ENCODE assay signal across 34 cellular contexts in genomic region chr11:115886111-115886733, GRCh38.
DNase-seq lines count a peak whose midpoint lies in the region; ATAC-seq and TF ChIP-seq lines count a peak whose summit lies in the region.
"Had no signal": no experiment of that assay in that cellular context is flagged by ENCODE, and none has a peak within 500 bp of the region (broad histone marks: within the 10 kb centered on the region; RNA-seq: fewer than 3 reads in every experiment).

No MANE protein-coding gene starts in this region.

- POLR2A ChIA-PET in Caco-2 (lab: Charles Lee) = no interaction called here
- POLR2A ChIA-PET in CD4-positive, alpha-beta T cell (lab: Charles Lee) = no interaction called here

- H3K4me2 ChIP-seq in neural progenitor cell = peak overlapping the region; percentile 66

- no peak overlapping the region for H2AFZ ChIP-seq in neural progenitor cell (replicated peaks)

- H3K4me3 ChIP-seq in WERI-Rb-1 (ENCODE audit: low read depth, low read length) (no peak overlapping the region), neural progenitor cell (no peak overlapping the region), Caco-2 (ENCODE audit: low read depth, low read length) (no peak overlapping the region), uterus (no peak overlapping the region)
- H3K4me3 ChIP-seq: psoas muscle, sigmoid colon, stomach had no signal

- H3K4me3 Mint-ChIP-seq in neural progenitor cell (no peak overlapping the region), Caco-2 (ENCODE audit: unreplicated experiment) (no peak overlapping the region)
- no peak overlapping the region for H3K4me3 Mint-ChIP-seq in CD4-positive, alpha-beta T cell
- H3K4me3 Mint-ChIP-seq: activated CD4-positive, alpha-beta T cell treated with anti-CD3 and anti-CD28 coated beads for 36 hours; activated CD8-positive, alpha-beta T cell treated with anti-CD3 and anti-CD28 coated beads for 36 hours; activated T-helper 1 cell treated with anti-CD3 and anti-CD28 coated beads, Interleukin-12 subunit alpha, Interleukin-12 subunit beta, Interleukin-2, Interleukin-4 antibody, amounts not matched to agents 30 ng/mL and 10 ng/mL and 1 ng/mL, durations not matched to agents 14 hours and 24 hours and 36 hours; brain; CD4-positive, CD25-positive, alpha-beta regulatory T cell; naive B cell had no signal

- TF ChIP-seq POLR2A in uterus (IDR thresholded peaks at IDR 0.05) = no peak

- BruUV-seq in Caco-2 (replicated peaks; lab: Mats Ljungman, UMichigan) = no TSS peak

- intact Hi-C loops in Caco-2 (cut with micrococcal nuclease; ENCODE audit: unreplicated experiment) = no loop called here
- intact Hi-C loops in CD4-positive, alpha-beta T cell (cut with DNase I, micrococcal nuclease) = no loop called here
- intact Hi-C loops in uterus (cut with DNase I; ENCODE audit: low total_unique reads) = no loop called here

- CTCF ChIA-PET in Caco-2 (lab: Charles Lee) = no interaction called here
- CTCF ChIA-PET in CD4-positive, alpha-beta T cell (lab: Charles Lee) = no interaction called here

- H3K36me3 Mint-ChIP-seq in neural progenitor cell = no peaks in the 10 kb centered on the region
- H3K36me3 Mint-ChIP-seq in Caco-2 (ENCODE audit: insufficient read depth, unreplicated experiment) = no peaks in the 10 kb centered on the region
- H3K36me3 Mint-ChIP-seq in CD4-positive, alpha-beta T cell (ENCODE audit: low read depth) = no peaks in the 10 kb centered on the region
- H3K36me3 Mint-ChIP-seq: brain; CD4-positive, CD25-positive, alpha-beta regulatory T cell; naive B cell had no signal

- peaks cover 10% of the 10 kb centered on the region for H3K9me3 Mint-ChIP-seq in neural progenitor cell
- H3K9me3 Mint-ChIP-seq in Caco-2 (ENCODE audit: unreplicated experiment) = no peaks in the 10 kb centered on the region
- H3K9me3 Mint-ChIP-seq in CD4-positive, alpha-beta T cell = peaks cover 5% of the 10 kb centered on the region
- H3K9me3 Mint-ChIP-seq: activated CD8-positive, alpha-beta T cell treated with anti-CD3 and anti-CD28 coated beads for 36 hours had no signal

- H3K9me3 ChIP-seq in WERI-Rb-1 (ENCODE audit: severe bottlenecking) (peaks cover 4% of the 10 kb centered on the region), neural progenitor cell (ENCODE audit: low read depth) (no peaks in the 10 kb centered on the region), Caco-2 (no peaks in the 10 kb centered on the region; the same call in 1 of the 2 replicates), uterus (no peaks in the 10 kb centered on the region)
- H3K9me3 ChIP-seq in CD4-positive, alpha-beta T cell (ENCODE audit: control insufficient read depth, low read length) = no peaks in the 10 kb centered on the region

- H3K36me3 ChIP-seq in WERI-Rb-1 = no peaks in the 10 kb centered on the region
- H3K36me3 ChIP-seq in neural progenitor cell = no peaks in the 10 kb centered on the region
- H3K36me3 ChIP-seq in Caco-2 (ENCODE audit: control insufficient read depth, insufficient read depth, low read length) = no peaks in the 10 kb centered on the region
- H3K36me3 ChIP-seq in uterus = no peaks in the 10 kb centered on the region
- H3K36me3 ChIP-seq: sigmoid colon, stomach had no signal

- H3K4me1 ChIP-seq in neural progenitor cell (peaks cover 39% of the 10 kb centered on the region), Caco-2 (no peaks in the 10 kb centered on the region), uterus (no peaks in the 10 kb centered on the region)
- H3K4me1 ChIP-seq: psoas muscle, sigmoid colon, stomach had no signal

- H4K20me1 ChIP-seq in neural progenitor cell (ENCODE audit: low read depth) = peaks cover 5% of the 10 kb centered on the region

- peaks cover 28% of the 10 kb centered on the region for H3F3A ChIP-seq in neural progenitor cell (ENCODE audit: low read depth)

- H3K27me3 ChIP-seq in WERI-Rb-1 (ENCODE audit: insufficient read depth, low read depth, severe bottlenecking) (no peaks in the 10 kb centered on the region), neural progenitor cell (no peaks in the 10 kb centered on the region), Caco-2 (replicated peaks; ENCODE audit: control insufficient read depth, insufficient read depth, low read length) (peaks cover 5% of the 10 kb centered on the region; the same call in 1 of the 2 replicates), uterus (no peaks in the 10 kb centered on the region)
- H3K27me3 ChIP-seq in CD4-positive, alpha-beta T cell (ENCODE audit: control insufficient read depth, insufficient read depth, low read length) = no peaks in the 10 kb centered on the region
- H3K27me3 ChIP-seq: sigmoid colon, stomach had no signal

- no peaks in the 10 kb centered on the region for H3K79me2 ChIP-seq in neural progenitor cell (ENCODE audit: low read depth)

- H3K27ac ChIP-seq in WERI-Rb-1 (no peak overlapping the region), neural progenitor cell (peak overlapping the region; percentile 68), uterus (no peak overlapping the region)
- H3K27ac ChIP-seq in CD4-positive, alpha-beta T cell (ENCODE audit: low read depth, low read length) = no peak overlapping the region
- H3K27ac ChIP-seq: psoas muscle, sigmoid colon, stomach had no signal

- H3K4me1 Mint-ChIP-seq in neural progenitor cell (peaks cover 37% of the 10 kb centered on the region), Caco-2 (ENCODE audit: low read depth, unreplicated experiment) (no peaks in the 10 kb centered on the region)
- H3K4me1 Mint-ChIP-seq in CD4-positive, alpha-beta T cell (ENCODE audit: low read depth) = no peaks in the 10 kb centered on the region
- H3K4me1 Mint-ChIP-seq: activated CD4-positive, alpha-beta T cell treated with anti-CD3 and anti-CD28 coated beads for 36 hours; naive B cell had no signal

- peak overlapping the region; percentile 42 for H3K27ac Mint-ChIP-seq in neural progenitor cell
- H3K27ac Mint-ChIP-seq in Caco-2 (ENCODE audit: unreplicated experiment) = no peak overlapping the region
- no peak overlapping the region for H3K27ac Mint-ChIP-seq in CD4-positive, alpha-beta T cell
- H3K27ac Mint-ChIP-seq: activated CD4-positive, alpha-beta T cell treated with anti-CD3 and anti-CD28 coated beads for 36 hours; activated CD8-positive, alpha-beta T cell treated with anti-CD3 and anti-CD28 coated beads for 36 hours; activated T-helper 1 cell treated with anti-CD3 and anti-CD28 coated beads, Interleukin-12 subunit alpha, Interleukin-12 subunit beta, Interleukin-2, Interleukin-4 antibody, amounts not matched to agents 30 ng/mL and 10 ng/mL and 1 ng/mL, durations not matched to agents 14 hours and 24 hours and 36 hours; CD4-positive, CD25-positive, alpha-beta regulatory T cell; naive B cell had no signal

- no peak for ATAC-seq in CD4-positive, alpha-beta T cell (ENCODE audit: poor library complexity)
- ATAC-seq: activated CD4-positive, alpha-beta T cell treated with anti-CD3 and anti-CD28 coated beads for 36 hours; activated CD8-positive, alpha-beta T cell treated with anti-CD3 and anti-CD28 coated beads for 36 hours; esophagus mucosa; HCT116; Panc1; psoas muscle had no signal

- peak; percentile 21 for DNase-seq in NCI-H2171 treated with DMSO at 0.1 percent for 48 hours (lab: John Stamatoyannopoulos, UW)
- no peak for DNase-seq in NCI-H2171 (lab: John Stamatoyannopoulos, UW)
- peak; percentile 30 for DNase-seq in NCI-H128 (lab: John Stamatoyannopoulos, UW; ENCODE audit: unreplicated experiment)
- DNase-seq in WERI-Rb-1 = peak; percentile 42
- DNase-seq in neural progenitor cell (ENCODE audit: low spot score) = no peak
- DNase-seq in Caco-2 = no peak
- DNase-seq in CD4-positive, alpha-beta T cell = no peak
- DNase-seq in uterus = no peak
- DNase-seq: activated CD4-positive, alpha-beta T cell treated with anti-CD3 and anti-CD28 coated beads for 36 hours; activated CD8-positive, alpha-beta memory T cell treated with anti-CD3 and anti-CD28 coated beads, Interleukin-2, amount 50 U/mL, for 48 hours; activated CD8-positive, alpha-beta T cell treated with anti-CD3 and anti-CD28 coated beads for 36 hours; activated naive CD4-positive, alpha-beta T cell treated with Interleukin-2 at 50 U/mL for 16 hours; AML-193; CD4-positive, CD25-positive, alpha-beta regulatory T cell; dermis blood vessel endothelial cell; foreskin fibroblast; Karpas-422; kidney; midbrain; naive B cell; NCI-H1930; NCI-H526; occipital lobe; psoas muscle; SHP77; sigmoid colon; stimulated activated CD4-positive, alpha-beta T cell treated with anti-CD3 and anti-CD28 coated beads, Interleukin-12 subunit alpha, Interleukin-12 subunit beta, amount 100 ng/mL, for 4 hours; stimulated activated CD4-positive, alpha-beta T cell treated with anti-CD3 and anti-CD28 coated beads, Interleukin-2, amount 100 ng/mL, for 48 hours; stomach had no signal

- H3K9ac ChIP-seq in neural progenitor cell = no peak overlapping the region

- TF ChIP-seq CTCF in WERI-Rb-1 (IDR thresholded peaks at IDR 0.05; ENCODE audit: low read depth, low read length) (peak; percentile 23; the same call in 1 of the 2 replicates), neural progenitor cell (IDR thresholded peaks at IDR 0.05) (no peak), Caco-2 (IDR thresholded peaks at IDR 0.05; ENCODE audit: insufficient read depth in 1 of 2, low read depth in 1 of 2, low read length in 1 of 2, severe bottlenecking in 1 of 2, unreplicated experiment in 1 of 2) (no peak), uterus (IDR thresholded peaks at IDR 0.05) (no peak)
- no peak for TF ChIP-seq CTCF in CD4-positive, alpha-beta T cell (IDR thresholded peaks at IDR 0.05)

- H3K27me3 Mint-ChIP-seq in neural progenitor cell (ENCODE audit: insufficient read depth, low read depth) = peaks cover 6% of the 10 kb centered on the region
- peaks cover 34% of the 10 kb centered on the region for H3K27me3 Mint-ChIP-seq in Caco-2 (ENCODE audit: insufficient read depth, unreplicated experiment)
- H3K27me3 Mint-ChIP-seq in CD4-positive, alpha-beta T cell = peaks cover 5% of the 10 kb centered on the region
- H3K27me3 Mint-ChIP-seq: activated CD8-positive, alpha-beta T cell treated with anti-CD3 and anti-CD28 coated beads for 36 hours had no signal

Comparison
In these comparisons a context has a peak if more than half of its experiments do, and no peak if none do; other contexts are left out.
1. DNase-seq: peak in NCI-H2171 treated with DMSO at 0.1 percent for 48 hours (single experiment), NCI-H128 (single experiment) and WERI-Rb-1 (single experiment); none in NCI-H2171 (single experiment), neural progenitor cell (single experiment), Caco-2 (0 of 2), CD4-positive, alpha-beta T cell (0 of 10) and uterus (0 of 2).